1 cellular context compared by ENCODE assay signal in genomic region chr15:62769604-62770003, GRCh38.
TF ChIP-seq lines count a peak whose summit lies in the region.

No MANE protein-coding gene starts in this region.

TF ChIP-seq in SK-N-SH, 30 proteins besides CTCF, POLR2A, EP300 and RAD21 (continued from another document):
- TF ChIP-seq, protein P1, sequence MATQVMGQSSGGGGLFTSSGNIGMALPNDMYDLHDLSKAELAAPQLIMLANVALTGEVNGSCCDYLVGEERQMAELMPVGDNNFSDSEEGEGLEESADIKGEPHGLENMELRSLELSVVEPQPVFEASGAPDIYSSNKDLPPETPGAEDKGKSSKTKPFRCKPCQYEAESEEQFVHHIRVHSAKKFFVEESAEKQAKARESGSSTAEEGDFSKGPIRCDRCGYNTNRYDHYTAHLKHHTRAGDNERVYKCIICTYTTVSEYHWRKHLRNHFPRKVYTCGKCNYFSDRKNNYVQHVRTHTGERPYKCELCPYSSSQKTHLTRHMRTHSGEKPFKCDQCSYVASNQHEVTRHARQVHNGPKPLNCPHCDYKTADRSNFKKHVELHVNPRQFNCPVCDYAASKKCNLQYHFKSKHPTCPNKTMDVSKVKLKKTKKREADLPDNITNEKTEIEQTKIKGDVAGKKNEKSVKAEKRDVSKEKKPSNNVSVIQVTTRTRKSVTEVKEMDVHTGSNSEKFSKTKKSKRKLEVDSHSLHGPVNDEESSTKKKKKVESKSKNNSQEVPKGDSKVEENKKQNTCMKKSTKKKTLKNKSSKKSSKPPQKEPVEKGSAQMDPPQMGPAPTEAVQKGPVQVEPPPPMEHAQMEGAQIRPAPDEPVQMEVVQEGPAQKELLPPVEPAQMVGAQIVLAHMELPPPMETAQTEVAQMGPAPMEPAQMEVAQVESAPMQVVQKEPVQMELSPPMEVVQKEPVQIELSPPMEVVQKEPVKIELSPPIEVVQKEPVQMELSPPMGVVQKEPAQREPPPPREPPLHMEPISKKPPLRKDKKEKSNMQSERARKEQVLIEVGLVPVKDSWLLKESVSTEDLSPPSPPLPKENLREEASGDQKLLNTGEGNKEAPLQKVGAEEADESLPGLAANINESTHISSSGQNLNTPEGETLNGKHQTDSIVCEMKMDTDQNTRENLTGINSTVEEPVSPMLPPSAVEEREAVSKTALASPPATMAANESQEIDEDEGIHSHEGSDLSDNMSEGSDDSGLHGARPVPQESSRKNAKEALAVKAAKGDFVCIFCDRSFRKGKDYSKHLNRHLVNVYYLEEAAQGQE (IDR thresholded peaks at IDR 0.05; ENCODE audit: low read depth, low read length): no peak
- TF ChIP-seq MXI1 (IDR thresholded peaks at IDR 0.05; ENCODE audit: low read depth, low read length) (no peak), MEF2A (IDR thresholded peaks at IDR 0.05; ENCODE audit: borderline replicate concordance, low read depth) (peak; percentile 26; the same call in 1 of the 2 replicates), YY1 (IDR thresholded peaks at IDR 0.05; ENCODE audit: low read depth) (no peak), GATA2 (CRISPR knock-in tag; IDR thresholded peaks at IDR 0.05) (no peak), TCF12 (IDR thresholded peaks at IDR 0.05) (peak; percentile 89), NRF1 (IDR thresholded peaks at IDR 0.05; ENCODE audit: low read depth, low read length) (no peak), ZBTB33 (IDR thresholded peaks at IDR 0.05; ENCODE audit: borderline replicate concordance, low read depth) (no peak; the same call in 1 of the 2 replicates), RXRA (IDR thresholded peaks at IDR 0.05; ENCODE audit: borderline replicate concordance, low read depth) (peak; percentile 49; the same call in 1 of the 2 replicates), GABPA (IDR thresholded peaks at IDR 0.05; ENCODE audit: low read depth) (no peak), POLR2AphosphoS5 (IDR thresholded peaks at IDR 0.05; ENCODE audit: low read depth, low read length) (peak; percentile 31; the same call in 1 of the 2 replicates)
- TF ChIP-seq, protein P2, sequence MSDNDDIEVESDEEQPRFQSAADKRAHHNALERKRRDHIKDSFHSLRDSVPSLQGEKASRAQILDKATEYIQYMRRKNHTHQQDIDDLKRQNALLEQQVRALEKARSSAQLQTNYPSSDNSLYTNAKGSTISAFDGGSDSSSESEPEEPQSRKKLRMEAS (IDR thresholded peaks at IDR 0.05; ENCODE audit: low read depth): peak; percentile 66
- TF ChIP-seq, protein P3, sequence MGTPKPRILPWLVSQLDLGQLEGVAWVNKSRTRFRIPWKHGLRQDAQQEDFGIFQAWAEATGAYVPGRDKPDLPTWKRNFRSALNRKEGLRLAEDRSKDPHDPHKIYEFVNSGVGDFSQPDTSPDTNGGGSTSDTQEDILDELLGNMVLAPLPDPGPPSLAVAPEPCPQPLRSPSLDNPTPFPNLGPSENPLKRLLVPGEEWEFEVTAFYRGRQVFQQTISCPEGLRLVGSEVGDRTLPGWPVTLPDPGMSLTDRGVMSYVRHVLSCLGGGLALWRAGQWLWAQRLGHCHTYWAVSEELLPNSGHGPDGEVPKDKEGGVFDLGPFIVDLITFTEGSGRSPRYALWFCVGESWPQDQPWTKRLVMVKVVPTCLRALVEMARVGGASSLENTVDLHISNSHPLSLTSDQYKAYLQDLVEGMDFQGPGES (IDR thresholded peaks at IDR 0.05; ENCODE audit: low read depth, low read length): no peak
- TF ChIP-seq, protein P4, sequence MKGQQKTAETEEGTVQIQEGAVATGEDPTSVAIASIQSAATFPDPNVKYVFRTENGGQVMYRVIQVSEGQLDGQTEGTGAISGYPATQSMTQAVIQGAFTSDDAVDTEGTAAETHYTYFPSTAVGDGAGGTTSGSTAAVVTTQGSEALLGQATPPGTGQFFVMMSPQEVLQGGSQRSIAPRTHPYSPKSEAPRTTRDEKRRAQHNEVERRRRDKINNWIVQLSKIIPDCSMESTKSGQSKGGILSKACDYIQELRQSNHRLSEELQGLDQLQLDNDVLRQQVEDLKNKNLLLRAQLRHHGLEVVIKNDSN (IDR thresholded peaks at IDR 0.05; ENCODE audit: borderline replicate concordance, low read depth): no peak; the same call in 1 of the 2 replicates
TF ChIP-seq in SK-N-SH: peak in this region for 11.
